2 cellular contexts compared by ENCODE assay signal in genomic region chr14:59133202-59133601, GRCh38.
TF ChIP-seq lines count a peak whose summit lies in the region.

No MANE protein-coding gene starts in this region.

TF ChIP-seq in HCT116, 20 proteins besides CTCF, POLR2A, EP300 and RAD21:
- TF ChIP-seq CEBPB (IDR thresholded peaks at IDR 0.05; ENCODE audit: low read depth) (no peak), ZFX (IDR thresholded peaks at IDR 0.05) (no peak)

TF ChIP-seq in H1, 55 proteins besides CTCF, POLR2A, EP300 and RAD21:
- no peak for TF ChIP-seq CBX5 (IDR thresholded peaks at IDR 0.05; ENCODE audit: low read depth, low read length)
- TF ChIP-seq SIN3A (conservative IDR thresholded peaks at IDR 0.05 in 1 of 2, IDR thresholded peaks at IDR 0.05 in 1 of 2; ENCODE audit: low read depth in 1 of 2, low read length in 2 of 2): no peak
- TF ChIP-seq MAX (IDR thresholded peaks at IDR 0.05): no peak
- no peak for TF ChIP-seq TAF7 (optimal IDR thresholded peaks at IDR 0.05; ENCODE audit: borderline replicate concordance, low read depth, low read length)
- TF ChIP-seq PHF8 (conservative IDR thresholded peaks at IDR 0.05; ENCODE audit: low read depth, low read length): no peak
